21 cellular contexts compared by ENCODE assay signal in the genomic region with DNA sequence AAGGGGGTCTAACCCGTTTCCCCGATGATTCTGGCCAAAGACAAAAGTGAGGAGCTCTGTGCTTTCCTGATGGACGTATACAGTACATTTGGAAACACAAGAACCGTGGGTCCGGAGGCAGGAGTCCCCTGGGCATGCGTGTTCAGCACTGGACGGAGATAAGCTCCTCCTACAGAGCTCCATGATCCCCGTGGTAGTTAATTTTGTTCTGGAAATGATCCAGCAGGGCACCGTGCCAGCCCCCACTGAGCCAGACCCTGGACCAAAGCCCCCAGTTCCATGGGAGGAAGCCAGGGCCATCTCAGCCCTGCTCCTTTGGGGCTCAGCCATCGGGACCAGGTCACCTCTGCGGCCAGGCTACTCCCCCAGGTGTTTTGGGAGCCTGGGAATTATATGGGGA.
DNase-seq lines count a peak whose midpoint lies in the region; ATAC-seq and TF ChIP-seq lines count a peak whose summit lies in the region.
"Had no signal": no experiment of that assay in that cellular context is flagged by ENCODE, and none has a peak within 500 bp of the region (broad histone marks: within the 10 kb centered on the region; RNA-seq: fewer than 3 reads in every experiment).

No MANE protein-coding gene starts in this region.

- no peaks in the 10 kb centered on the region for H3K27me3 ChIP-seq in A673 (replicated peaks; ENCODE audit: insufficient read depth, low read depth, low read length, poor library complexity)
- H3K27me3 ChIP-seq in right cardiac atrium (ENCODE audit: control insufficient read depth, insufficient read depth) = no peaks in the 10 kb centered on the region
- H3K27me3 ChIP-seq: BLaER1 had no signal

- intact Hi-C loops in A673 (cut with micrococcal nuclease; ENCODE audit: unreplicated experiment) (no loop called here), right cardiac atrium (cut with DNase I) (no loop called here)

- H3K9me3 ChIP-seq in A673 (ENCODE audit: low read depth, low read length, poor library complexity, severe bottlenecking) (no peaks in the 10 kb centered on the region), right cardiac atrium (ENCODE audit: control insufficient read depth, low read length) (no peaks in the 10 kb centered on the region)
- H3K9me3 ChIP-seq: BLaER1 had no signal

- DNase-seq in NCI-H1092 treated with DMSO at 0.1 percent for 48 hours (lab: John Stamatoyannopoulos, UW) (peak; percentile 13), NCI-H1092 (lab: John Stamatoyannopoulos, UW) (no peak), A673 (ENCODE audit: low spot score) (peak; percentile 11), RWPE1 (ENCODE audit: low spot score) (no peak), right cardiac atrium (peak in 2 of 3 donors; percentile 43 to 63), NCI-H1048 (lab: John Stamatoyannopoulos, UW) (no peak), GM03348 (ENCODE audit: low spot score) (no peak), cortex of kidney (lab: John Stamatoyannopoulos, UW) (no peak)
- DNase-seq: 8988T; CD4-positive, alpha-beta memory T cell; DMS53; EL; GOT3; MM.1S; NCI-H1417 treated with DMSO at 0.1 percent for 48 hours; NCI-H2029 treated with DMSO at 0.1 percent for 48 hours; NCI-H2171; NCI-H446 treated with DMSO at 0.1 percent for 48 hours; NCI-H774; PC-3 had no signal

- TF ChIP-seq CTCF in A673 (conservative IDR thresholded peaks at IDR 0.05; ENCODE audit: low read depth, low read length) (no peak), RWPE1 (conservative IDR thresholded peaks at IDR 0.05; ENCODE audit: low read depth) (no peak)

- ATAC-seq in right cardiac atrium = peak; percentile 15 to 35
- ATAC-seq: PC-3 had no signal

- H3K36me3 ChIP-seq in A673 (ENCODE audit: insufficient read depth, low read length, poor library complexity, severe bottlenecking) = no peaks in the 10 kb centered on the region
- H3K36me3 ChIP-seq: BLaER1 had no signal

- 22% methylated on average over 11 of the region's 11 CpGs for WGBS in right cardiac atrium

- POLR2A ChIA-PET in A673 (lab: Charles Lee; ENCODE audit: low non-redundant PET) = no interaction called here
- POLR2A ChIA-PET in RWPE1 (lab: Yijun Ruan, JAX; ENCODE audit: low non-redundant PET) = no interaction called here

- CTCF ChIA-PET in A673 (lab: Charles Lee) (no interaction called here), RWPE1 (lab: Yijun Ruan, JAX) (no interaction called here)

- no peak overlapping the region for H3K27ac ChIP-seq in A673 (ENCODE audit: low read depth, low read length, poor library complexity, severe bottlenecking)
- peak overlapping the region; percentile 15; the same call in 1 of the 2 replicates for H3K27ac ChIP-seq in RWPE1
- H3K27ac ChIP-seq in right cardiac atrium (ENCODE audit: low read length) = no peak overlapping the region
- H3K27ac ChIP-seq: BLaER1 had no signal

- H3K4me1 ChIP-seq in A673 (ENCODE audit: insufficient read depth, low read length, poor library complexity, severe bottlenecking) (no peaks in the 10 kb centered on the region), right cardiac atrium (ENCODE audit: control insufficient read depth, insufficient read depth, low read length) (no peaks in the 10 kb centered on the region)

- no peak overlapping the region for H3K4me3 ChIP-seq in A673 (ENCODE audit: low read depth, low read length, poor library complexity, severe bottlenecking)
- no peak overlapping the region for H3K4me3 ChIP-seq in right cardiac atrium (ENCODE audit: low read length)
- H3K4me3 ChIP-seq: BLaER1 had no signal

- no TSS peak for BruUV-seq in A673 (replicated peaks; lab: Mats Ljungman, UMichigan)

Comparison
In these comparisons a context has a peak if more than half of its experiments do, and no peak if none do; other contexts are left out.
1. DNase-seq: peak in NCI-H1092 treated with DMSO at 0.1 percent for 48 hours (single experiment), A673 (single experiment) and right cardiac atrium (2 of 3); none in NCI-H1092 (single experiment), RWPE1 (single experiment), NCI-H1048 (single experiment), GM03348 (single experiment) and cortex of kidney (single experiment).